In genomic region chr3:114214542-114215341, GRCh38 we compare ENCODE assay signal across 8 cellular contexts. TPM values are rescaled to one million over a fixed set of nuclear protein-coding genes. Genes with fewer than 3 reads are reported as not detected.
A peak's percentile ranks its signal among the peaks of the same experiment; 100 is the strongest.
DNase-seq lines count a peak whose midpoint lies in the region; TF ChIP-seq lines count a peak whose summit lies in the region.

No MANE protein-coding gene starts in this region.

- no peak overlapping the region for H3K27ac ChIP-seq in caudate nucleus (ENCODE audit: low read depth, low read length)

- H3K4me3 ChIP-seq in epithelial cell of proximal tubule (ENCODE audit: low read depth, low read length), result peak overlapping the region; percentile 41

- no peak for TF ChIP-seq CTCF in epithelial cell of proximal tubule (conservative IDR thresholded peaks at IDR 0.05; ENCODE audit: low read depth, low read length)

- peak; percentile 70 for DNase-seq in activated CD8-positive, alpha-beta memory T cell treated with anti-CD3 and anti-CD28 coated beads for 24 hours
- no peak for DNase-seq in activated CD8-positive, alpha-beta memory T cell treated with anti-CD3 and anti-CD28 coated beads, Interleukin-2, amount 50 U/mL, for 48 hours
- peak; percentile 34 for DNase-seq in NAMALWA (ENCODE audit: low spot score)
- no peak for DNase-seq in epithelial cell of proximal tubule (ENCODE audit: low read depth)
- peak; percentile 30 for DNase-seq in stimulated activated naive CD4-positive, alpha-beta T cell treated with Interleukin-2 at 50 U/mL for 16 hours (lab: John Stamatoyannopoulos, UW)
- DNase-seq in cerebellar nuclear complex (lab: John Stamatoyannopoulos, UW), result no peak
- DNase-seq in caudate nucleus (lab: John Stamatoyannopoulos, UW), result no peak
- no peak for DNase-seq in AML-193 (lab: John Stamatoyannopoulos, UW)

RNA-seq across cellular contexts. Expression of gene ZNF80, which starts 22.6 kb away (rescaled TPM):
- not detected in 2 replicates for total RNA-seq in epithelial cell of proximal tubule

RNA-seq across cellular contexts. Expression of gene DRD3, which starts 35.9 kb away (rescaled TPM):
- total RNA-seq in epithelial cell of proximal tubule, result not detected in 2 replicates

Comparison
In these comparisons a context has a peak if more than half of its experiments do, and no peak if none do; other contexts are left out.
1. DNase-seq: peak in activated CD8-positive, alpha-beta memory T cell treated with anti-CD3 and anti-CD28 coated beads for 24 hours (single experiment), NAMALWA (single experiment) and stimulated activated naive CD4-positive, alpha-beta T cell treated with Interleukin-2 at 50 U/mL for 16 hours (single experiment); none in activated CD8-positive, alpha-beta memory T cell treated with anti-CD3 and anti-CD28 coated beads, Interleukin-2, amount 50 U/mL, for 48 hours (single experiment), epithelial cell of proximal tubule (single experiment), cerebellar nuclear complex (0 of 2), caudate nucleus (0 of 61) and AML-193 (0 of 2).